Comparison of ENCODE assay signal across 9 cellular contexts in the genomic region with DNA sequence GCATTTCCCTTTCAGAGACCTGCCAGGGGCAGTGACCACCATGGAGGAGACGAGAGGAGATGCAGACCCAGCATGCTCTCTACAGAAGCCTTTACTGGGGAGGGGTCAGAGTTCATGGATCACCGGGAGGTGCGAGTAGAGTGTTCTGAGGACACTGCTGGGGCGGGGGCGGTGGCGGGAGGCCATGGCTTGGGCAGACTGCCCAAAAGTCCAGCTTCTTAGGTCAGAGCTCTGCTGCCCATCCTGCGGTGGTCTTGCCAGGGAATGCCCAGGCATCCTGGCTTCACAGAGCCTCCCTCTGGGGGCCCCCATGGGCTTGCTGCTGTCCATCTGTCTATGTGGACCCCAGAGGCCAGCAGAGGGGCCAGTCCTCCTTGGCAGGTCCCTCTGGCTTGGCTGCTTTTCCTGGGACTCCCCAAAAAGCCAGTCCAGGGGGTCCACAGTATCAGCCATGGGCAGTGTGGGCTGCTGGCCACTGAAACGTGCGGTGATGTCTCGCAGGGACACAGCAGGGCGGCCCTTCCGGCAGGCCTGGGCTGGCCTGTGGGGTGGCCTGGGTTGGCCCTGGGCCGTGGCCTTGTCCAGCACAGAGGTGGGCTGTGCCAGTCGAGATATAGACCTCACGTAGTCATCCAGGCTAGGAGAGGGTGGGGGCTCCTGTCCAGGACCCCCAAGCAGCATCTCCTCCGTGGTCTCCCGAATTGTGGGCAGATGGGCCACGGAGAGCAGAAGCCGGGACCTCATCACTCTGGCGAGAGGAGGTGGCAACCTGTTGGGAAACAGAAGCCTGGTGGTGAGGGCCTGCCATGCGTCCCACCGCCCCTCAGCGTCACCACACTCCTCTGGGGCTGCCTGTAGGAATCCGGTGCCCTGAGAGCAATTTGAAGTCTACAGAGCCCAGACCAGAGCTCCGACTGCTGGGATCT. TPM values are rescaled to one million over a fixed set of nuclear protein-coding genes. Genes with fewer than 3 reads are reported as not detected.
DNase-seq lines count a peak whose midpoint lies in the region; ATAC-seq and TF ChIP-seq lines count a peak whose summit lies in the region.
"Had no signal": no experiment of that assay in that cellular context is flagged by ENCODE, and none has a peak within 500 bp of the region (broad histone marks: within the 10 kb centered on the region; RNA-seq: fewer than 3 reads in every experiment).

No MANE protein-coding gene starts in this region.

- ATAC-seq in HG03457 (IDR thresholded peaks at IDR 0.05; ENCODE audit: unreplicated experiment) = no peak

- H3K9me3 ChIP-seq in adipocyte (ENCODE audit: control insufficient read depth, low read length) (no peaks in the 10 kb centered on the region), left ventricle myocardium inferior (replicated peaks) (no peaks in the 10 kb centered on the region)

- CTCF ChIA-PET in BJ (lab: Yijun Ruan, JAX) = interaction anchor here (0.9 to 4.1 kb wide), 6 partner anchors 9 to 106 kb away, joined by 3 to 32 read pairs (median 3); a partner anchor contains a TSS

- H3K36me3 ChIP-seq in BJ (ENCODE audit: control insufficient read depth, insufficient read depth, low read length) (no peaks in the 10 kb centered on the region), adipocyte (ENCODE audit: control insufficient read depth, insufficient read depth, low read length, severe bottlenecking) (peaks cover 14% of the 10 kb centered on the region), left ventricle myocardium inferior (peaks cover 38% of the 10 kb centered on the region)

- no peaks in the 10 kb centered on the region for H3K36me3 Mint-ChIP-seq in progenitor cell of endocrine pancreas (ENCODE audit: insufficient read depth)

- H3K4me3 Mint-ChIP-seq in progenitor cell of endocrine pancreas (ENCODE audit: low read depth) = peak overlapping the region; percentile 76

- DNase-seq in BJ (ENCODE audit: low read depth) (no peak), adipocyte (ENCODE audit: low read depth) (no peak), left ventricle myocardium inferior (no peak), progenitor cell of endocrine pancreas (ENCODE audit: low spot score, unreplicated experiment) (no peak), dedifferentiated amniotic fluid mesenchymal stem cell (ENCODE audit: extremely low spot score) (no peak), GDM1 (lab: John Stamatoyannopoulos, UW) (no peak), SHP77 (lab: John Stamatoyannopoulos, UW) (no peak)
- DNase-seq: activated T-cell treated with anti-CD3 and anti-CD28 coated beads, Interleukin-2, amount 50 U/mL, for 1 hour had no signal

- H3K27ac Mint-ChIP-seq in progenitor cell of endocrine pancreas = peak overlapping the region; percentile 81

- intact Hi-C loops in left ventricle myocardium inferior (cut with micrococcal nuclease) = loop anchor here (5.0 kb wide), 1 partner anchor 45 kb away; no protein-coding TSS in a partner anchor

- peaks cover 59% of the 10 kb centered on the region for H3K4me1 Mint-ChIP-seq in progenitor cell of endocrine pancreas (ENCODE audit: low read depth)

- H3K27me3 ChIP-seq in BJ (ENCODE audit: control insufficient read depth, insufficient read depth, low read length) (no peaks in the 10 kb centered on the region), adipocyte (replicated peaks; ENCODE audit: control insufficient read depth, insufficient read depth, low read length) (no peaks in the 10 kb centered on the region), left ventricle myocardium inferior (ENCODE audit: low read depth) (no peaks in the 10 kb centered on the region)

- H3K9ac ChIP-seq in adipocyte (ENCODE audit: low read length) = peak overlapping the region; percentile 89

- H3K4me1 ChIP-seq in adipocyte (ENCODE audit: control insufficient read depth, insufficient read depth, low read length) = peaks cover 88% of the 10 kb centered on the region
- peaks cover 100% of the 10 kb centered on the region for H3K4me1 ChIP-seq in left ventricle myocardium inferior

- no peaks in the 10 kb centered on the region for H3K9me3 Mint-ChIP-seq in progenitor cell of endocrine pancreas (ENCODE audit: low read depth)

- POLR2A ChIA-PET in BJ (lab: Charles Lee) = interaction anchor here (0.6 kb wide), 1 partner anchor 1295 kb away, joined by 3 read pairs; no protein-coding TSS in a partner anchor

- peak overlapping the region; percentile 96 for H3K27ac ChIP-seq in left ventricle myocardium inferior (replicated peaks)

- H3K4me3 ChIP-seq in BJ (ENCODE audit: low read depth, low read length) (peak overlapping the region; percentile 12; the same call in 1 of the 2 replicates), adipocyte (ENCODE audit: low read length) (peak overlapping the region; percentile 83), left ventricle myocardium inferior (peak overlapping the region; percentile 90)

- no peaks in the 10 kb centered on the region for H3K27me3 Mint-ChIP-seq in progenitor cell of endocrine pancreas

- TF ChIP-seq CTCF in BJ (IDR thresholded peaks at IDR 0.05; ENCODE audit: insufficient read depth, low read depth, low read length) (no peak), left ventricle myocardium inferior (IDR thresholded peaks at IDR 0.05; ENCODE audit: borderline replicate concordance) (peak; percentile 24), progenitor cell of endocrine pancreas (IDR thresholded peaks at IDR 0.05; ENCODE audit: unreplicated experiment) (no peak)

RNA-seq across cellular contexts. Expression of a gene that starts 1.1 kb away (rescaled TPM):
- 7.0 and 11.9 TPM in 2 replicates for polyA plus RNA-seq in BJ (2011; rRNA removed)
- 12.0 and 17.5 TPM in 2 replicates for polyA minus RNA-seq in BJ (2011; rRNA and poly(A)+ RNA removed)
- 27.5 TPM for total RNA-seq in left ventricle myocardium inferior
- total RNA-seq in progenitor cell of endocrine pancreas = 13.9 and 16.6 TPM in 2 replicates

RNA-seq across cellular contexts. Expression of a gene that starts 17.9 kb away (rescaled TPM):
- polyA plus RNA-seq in BJ (2011; rRNA removed) = 2.5 and 3.9 TPM in 2 replicates
- polyA minus RNA-seq in BJ (2011; rRNA and poly(A)+ RNA removed) = 3.0 and 3.6 TPM in 2 replicates
- total RNA-seq in left ventricle myocardium inferior = 103 TPM
- total RNA-seq in progenitor cell of endocrine pancreas = 21.2 and 23.0 TPM in 2 replicates

RNA-seq across cellular contexts. Expression of a gene that starts 23.2 kb away (rescaled TPM):
- 7.2 and 13.0 TPM in 2 replicates for polyA plus RNA-seq in BJ (2011; rRNA removed)
- 2.2 and 2.5 TPM in 2 replicates for polyA minus RNA-seq in BJ (2011; rRNA and poly(A)+ RNA removed)
- total RNA-seq in left ventricle myocardium inferior (14.2 TPM), progenitor cell of endocrine pancreas (44.1 and 46.0 TPM in 2 replicates)

Comparison
In these comparisons a context has a peak if more than half of its experiments do, and no peak if none do; other contexts are left out.
1. H3K4me3 ChIP-seq: peak in every context shown above with its lines; median percentile 90 in left ventricle myocardium inferior; 83 in adipocyte; 12 in BJ.